20 cellular contexts compared by ENCODE assay signal in the genomic region with DNA sequence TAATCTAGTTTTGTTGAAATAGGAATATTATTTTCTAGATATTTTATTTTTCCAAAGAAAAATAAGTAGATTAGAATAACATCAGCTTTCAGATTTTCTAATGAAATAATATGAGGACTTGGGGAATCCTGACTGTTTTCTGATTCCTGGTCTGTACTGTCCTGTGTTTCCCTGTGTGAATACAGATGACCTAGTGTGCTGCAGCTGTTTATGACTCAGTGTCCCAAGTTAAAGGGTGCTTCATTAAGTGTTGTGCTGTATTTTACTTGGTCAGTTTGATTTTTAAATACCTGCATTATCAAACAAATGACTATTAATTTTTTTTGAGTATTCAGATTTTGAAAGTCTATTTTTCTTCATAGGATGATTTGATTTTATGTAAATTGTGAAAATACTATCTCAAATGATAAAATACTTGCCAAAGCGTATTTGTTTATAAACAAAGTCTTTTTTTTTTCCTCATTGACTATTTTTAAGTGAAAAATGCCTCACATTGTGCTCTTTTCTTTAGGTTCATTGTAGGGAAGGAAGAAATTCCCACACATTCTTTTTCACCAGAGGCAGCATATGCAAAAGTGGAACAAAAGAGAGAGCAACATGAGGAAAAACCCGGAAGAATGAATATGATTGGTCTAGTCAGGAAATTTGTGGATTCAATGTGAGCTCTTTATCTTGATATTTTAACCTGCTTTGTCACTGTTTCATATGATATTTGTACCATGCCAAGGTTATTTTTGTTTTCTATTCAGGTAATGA.
DNase-seq lines count a peak whose midpoint lies in the region; ATAC-seq and TF ChIP-seq lines count a peak whose summit lies in the region.
"Had no signal": no experiment of that assay in that cellular context is flagged by ENCODE, and none has a peak within 500 bp of the region (broad histone marks: within the 10 kb centered on the region; RNA-seq: fewer than 3 reads in every experiment).

No MANE protein-coding gene starts in this region.

- H3K4me2 ChIP-seq in PC-3 (ENCODE audit: low read length) (no peak overlapping the region), OCI-LY7 (ENCODE audit: low read length) (no peak overlapping the region)
- H3K4me2 ChIP-seq: BLaER1 treated with 17β-estradiol and CSF1 and Interleukin-3, amounts not matched to agents 10 nM and 100 nM had no signal

- no peak for TF ChIP-seq POLR2A in Peyer's patch (IDR thresholded peaks at IDR 0.05)

- TF ChIP-seq CTCF in choroid plexus epithelial cell (conservative IDR thresholded peaks at IDR 0.05; ENCODE audit: low read depth, low read length) = no peak
- no peak for TF ChIP-seq CTCF in Peyer's patch (IDR thresholded peaks at IDR 0.05)
- no peak for TF ChIP-seq CTCF in PC-3 (conservative IDR thresholded peaks at IDR 0.05; ENCODE audit: low read depth, low read length)
- TF ChIP-seq CTCF in OCI-LY7 (conservative IDR thresholded peaks at IDR 0.05; ENCODE audit: low read length) = no peak

- H3K4me3 ChIP-seq in HUES64 (ENCODE audit: low read length) (no peak overlapping the region), choroid plexus epithelial cell (ENCODE audit: low read depth, low read length) (no peak overlapping the region), Peyer's patch (no peak overlapping the region), PC-3 (ENCODE audit: low read length) (no peak overlapping the region), OCI-LY7 (ENCODE audit: low read depth, low read length, poor library complexity, severe bottlenecking) (no peak overlapping the region)
- H3K4me3 ChIP-seq: BLaER1 treated with 17β-estradiol and CSF1 and Interleukin-3, amounts not matched to agents 10 nM and 100 nM; GM12878 had no signal

- peak overlapping the region; percentile 57; the same call in 1 of the 2 replicates for H3K27ac ChIP-seq in HUES64 (ENCODE audit: low read depth, low read length)
- H3K27ac ChIP-seq in Peyer's patch = no peak overlapping the region
- H3K27ac ChIP-seq in PC-3 (ENCODE audit: low read length) = no peak overlapping the region
- no peak overlapping the region for H3K27ac ChIP-seq in OCI-LY7 (ENCODE audit: low read depth, low read length, poor library complexity, severe bottlenecking)
- H3K27ac ChIP-seq: BLaER1 treated with 17β-estradiol and CSF1 and Interleukin-3, amounts not matched to agents 10 nM and 100 nM; RWPE1 had no signal

- CTCF ChIA-PET in activated CD4-positive, alpha-beta T cell treated with anti-CD3 and anti-CD28 coated beads, Interleukin-2, amount 10 ng/mL, durations not matched to agents 7 days and 5 days (lab: Charles Lee) = interaction anchor here (0.6 kb wide), 2 partner anchors 306 to 1706 kb away, joined by 3 read pairs; no protein-coding TSS in a partner anchor
- CTCF ChIA-PET in PC-3 (lab: Charles Lee) = no interaction called here
- CTCF ChIA-PET in OCI-LY7 (lab: Charles Lee; ENCODE audit: unreplicated experiment) = no interaction called here

- H3K27me3 ChIP-seq in HUES64 (ENCODE audit: insufficient read depth, low read length) (no peaks in the 10 kb centered on the region), Peyer's patch (no peaks in the 10 kb centered on the region), PC-3 (ENCODE audit: low read length) (no peaks in the 10 kb centered on the region)
- H3K27me3 ChIP-seq: BLaER1 treated with 17β-estradiol and CSF1 and Interleukin-3, amounts not matched to agents 10 nM and 100 nM had no signal

- BruUV-seq in PC-3 (replicated peaks; lab: Mats Ljungman, UMichigan) (no TSS peak), OCI-LY7 (replicated peaks; lab: Mats Ljungman, UMichigan) (no TSS peak)

- no peak overlapping the region for H2AFZ ChIP-seq in PC-3 (ENCODE audit: low read length)
- H2AFZ ChIP-seq in OCI-LY7 (ENCODE audit: low read length) = no peak overlapping the region

- H4K20me1 ChIP-seq in PC-3 (ENCODE audit: low read length) (no peaks in the 10 kb centered on the region), OCI-LY7 (ENCODE audit: insufficient read depth, low read length) (no peaks in the 10 kb centered on the region)

- H3F3A ChIP-seq in PC-3 (ENCODE audit: low read length, unreplicated experiment) = no peaks in the 10 kb centered on the region

- DNase-seq in choroid plexus epithelial cell (ENCODE audit: low read depth) (peak; percentile 32), globus pallidus (ENCODE audit: low spot score) (peak; percentile 11), sciatic nerve (ENCODE audit: low spot score) (no peak), Peyer's patch (no peak), PC-3 (no peak), OCI-LY7 (ENCODE audit: low spot score) (no peak)
- no peak for DNase-seq in activated CD4-positive, alpha-beta T cell treated with anti-CD3 and anti-CD28 coated beads, Interleukin-2, amount 10 ng/mL, durations not matched to agents 7 days and 5 days
- DNase-seq: CD8-positive, alpha-beta T cell; EL; GOT3; NCI-H1105 treated with DMSO at 0.1 percent for 48 hours; NCI-H1694; NCI-H510A; NCI-H748 treated with DMSO at 0.1 percent for 48 hours; NK-92 treated with Interleukin-12 subunit alpha and Interleukin-12 subunit beta, amount 100 ng/mL, for 24 hours; SIG-M5 had no signal

- peaks cover 36% of the 10 kb centered on the region for H3K4me1 ChIP-seq in HUES64 (ENCODE audit: insufficient read depth, low read length)
- H3K4me1 ChIP-seq in Peyer's patch = peaks cover 0 to 12% (median 0%) of the 10 kb centered on the region in 4 donors
- H3K4me1 ChIP-seq in PC-3 (ENCODE audit: insufficient read depth, low read length) = peaks cover 5% of the 10 kb centered on the region
- H3K4me1 ChIP-seq in OCI-LY7 (ENCODE audit: insufficient read depth, low read length, poor library complexity, severe bottlenecking) = peaks cover 48% of the 10 kb centered on the region

- H3K36me3 ChIP-seq in HUES64 (ENCODE audit: insufficient read depth, low read length) = no peaks in the 10 kb centered on the region
- H3K36me3 ChIP-seq in Peyer's patch = no peaks in the 10 kb centered on the region
- no peaks in the 10 kb centered on the region for H3K36me3 ChIP-seq in PC-3 (ENCODE audit: low read depth, low read length)
- peaks cover 34% of the 10 kb centered on the region for H3K36me3 ChIP-seq in OCI-LY7 (ENCODE audit: insufficient read depth, low read length)

- H3K36me3 Mint-ChIP-seq in activated CD4-positive, alpha-beta T cell treated with anti-CD3 and anti-CD28 coated beads, Interleukin-2, amount 10 ng/mL, durations not matched to agents 7 days and 5 days (ENCODE audit: low read depth) = peaks cover 1% of the 10 kb centered on the region

- no peak overlapping the region for H3K4me3 Mint-ChIP-seq in activated CD4-positive, alpha-beta T cell treated with anti-CD3 and anti-CD28 coated beads, Interleukin-2, amount 10 ng/mL, durations not matched to agents 7 days and 5 days
- H3K4me3 Mint-ChIP-seq: CD8-positive, alpha-beta T cell had no signal

- H3K9me2 ChIP-seq in PC-3 (replicated peaks; ENCODE audit: low read length) (no peaks in the 10 kb centered on the region), OCI-LY7 (ENCODE audit: insufficient read depth, low read length) (no peaks in the 10 kb centered on the region)

- peaks cover 15% of the 10 kb centered on the region for H3K4me1 Mint-ChIP-seq in activated CD4-positive, alpha-beta T cell treated with anti-CD3 and anti-CD28 coated beads, Interleukin-2, amount 10 ng/mL, durations not matched to agents 7 days and 5 days

- POLR2A ChIA-PET in activated CD4-positive, alpha-beta T cell treated with anti-CD3 and anti-CD28 coated beads, Interleukin-2, amount 10 ng/mL, durations not matched to agents 7 days and 5 days (lab: Charles Lee) = no interaction called here
- POLR2A ChIA-PET in PC-3 (lab: Charles Lee; ENCODE audit: unreplicated experiment) = no interaction called here
- POLR2A ChIA-PET in OCI-LY7 (lab: Charles Lee) = interaction anchor here (1.4 to 1.5 kb wide), 3 partner anchors 12 to 307 kb away, joined by 3 to 5 read pairs (median 4); no protein-coding TSS in a partner anchor

- ATAC-seq in sciatic nerve = peak; percentile 62
- no peak for ATAC-seq in PC-3
- ATAC-seq: CD8-positive, alpha-beta T cell had no signal

- intact Hi-C loops in sciatic nerve (cut with DNase I) = no loop called here
- intact Hi-C loops in PC-3 (cut with micrococcal nuclease) = no loop called here
- intact Hi-C loops in OCI-LY7 (cut with micrococcal nuclease; ENCODE audit: unreplicated experiment) = loop anchor here (10.0 kb wide), 1 partner anchor 1033 kb away; the partner anchor contains the start of gene CTSC

- H3K27me3 Mint-ChIP-seq in activated CD4-positive, alpha-beta T cell treated with anti-CD3 and anti-CD28 coated beads, Interleukin-2, amount 10 ng/mL, durations not matched to agents 7 days and 5 days = no peaks in the 10 kb centered on the region

- H3K9ac ChIP-seq in HUES64 (ENCODE audit: low read depth, low read length) (no peak overlapping the region), PC-3 (ENCODE audit: low read length) (no peak overlapping the region)
- H3K9ac ChIP-seq: BLaER1 treated with 17β-estradiol and CSF1 and Interleukin-3, amounts not matched to agents 10 nM and 100 nM had no signal

- H3K9me3 ChIP-seq in HUES64 (ENCODE audit: insufficient read depth, low read depth, low read length) (no peaks in the 10 kb centered on the region), Peyer's patch (no peaks in the 10 kb centered on the region), PC-3 (ENCODE audit: low read length) (no peaks in the 10 kb centered on the region), OCI-LY7 (ENCODE audit: low read length) (peaks cover 11% of the 10 kb centered on the region; the same call in 1 of the 2 replicates)

- H3K27ac Mint-ChIP-seq in activated CD4-positive, alpha-beta T cell treated with anti-CD3 and anti-CD28 coated beads, Interleukin-2, amount 10 ng/mL, durations not matched to agents 7 days and 5 days = no peak overlapping the region
- H3K27ac Mint-ChIP-seq: CD8-positive, alpha-beta T cell had no signal

- WGBS in HUES64 = 21% methylated on average over 1 of the region's 2 CpGs

- H3K9me3 Mint-ChIP-seq in activated CD4-positive, alpha-beta T cell treated with anti-CD3 and anti-CD28 coated beads, Interleukin-2, amount 10 ng/mL, durations not matched to agents 7 days and 5 days = no peaks in the 10 kb centered on the region
- H3K9me3 Mint-ChIP-seq: CD8-positive, alpha-beta T cell had no signal

- H3K79me2 ChIP-seq in PC-3 (ENCODE audit: low read length) (no peaks in the 10 kb centered on the region), OCI-LY7 (ENCODE audit: insufficient read depth, low read depth, low read length) (peaks cover 11% of the 10 kb centered on the region; the same call in 1 of the 2 replicates)

Comparison
In these comparisons a context has a peak if more than half of its experiments do, and no peak if none do; other contexts are left out.
1. DNase-seq: peak in choroid plexus epithelial cell (single experiment) and globus pallidus (single experiment); none in sciatic nerve (single experiment), activated CD4-positive, alpha-beta T cell treated with anti-CD3 and anti-CD28 coated beads, Interleukin-2, amount 10 ng/mL, durations not matched to agents 7 days and 5 days (single experiment), Peyer's patch (0 of 3), PC-3 (single experiment) and OCI-LY7 (single experiment).